In the genomic region with DNA sequence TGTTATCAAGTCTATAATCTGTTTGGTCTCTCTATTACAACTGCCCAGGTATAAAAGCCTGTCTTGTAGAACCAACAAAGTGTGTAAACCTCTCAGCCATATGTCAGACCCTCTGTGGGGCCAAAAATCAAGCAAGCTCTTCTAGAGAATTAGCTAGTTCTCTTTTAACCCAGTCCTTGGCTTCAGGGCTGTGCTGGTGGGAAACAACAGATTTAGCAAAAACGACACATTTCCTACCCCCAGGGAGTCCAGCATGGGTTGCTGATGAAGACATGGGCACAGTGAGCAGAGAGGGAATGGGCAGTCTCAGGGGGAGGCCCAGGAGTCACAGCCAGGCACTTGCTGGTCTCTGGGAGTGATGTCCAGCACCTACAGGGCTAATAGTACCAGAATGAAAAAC, we compare ENCODE assay signal across 22 cellular contexts.
DNase-seq lines count a peak whose midpoint lies in the region; ATAC-seq and TF ChIP-seq lines count a peak whose summit lies in the region.
"Had no signal": no experiment of that assay in that cellular context is flagged by ENCODE, and none has a peak within 500 bp of the region (broad histone marks: within the 10 kb centered on the region; RNA-seq: fewer than 3 reads in every experiment).

No MANE protein-coding gene starts in this region.

- no peak for TF ChIP-seq POLR2A in stomach (IDR thresholded peaks at IDR 0.05)

- WGBS in stomach, 5 donors, result 60 to 81% (median 68%) methylated on average over 1 of the region's 1 CpG

- TF ChIP-seq CTCF in stomach (IDR thresholded peaks at IDR 0.05), result no peak

- no peaks in the 10 kb centered on the region for H3K27me3 ChIP-seq in stomach

- in situ Hi-C loops in G401 (cut with HindIII; ENCODE audit: low sequenced_read_pairs), result no loop called here

- DNase-seq in G401 (ENCODE audit: low spot score), result peak; percentile 97
- peak; percentile 18 for DNase-seq in NCI-H82 treated with DMSO at 0.1 percent for 48 hours (lab: John Stamatoyannopoulos, UW; ENCODE audit: unreplicated experiment)
- DNase-seq in cerebellum (ENCODE audit: low spot score), result peak; percentile 74
- peak; percentile 29 for DNase-seq in midbrain (lab: John Stamatoyannopoulos, UW)
- no peak for DNase-seq in stomach
- DNase-seq in posterior cingulate gyrus, result no peak
- no peak for DNase-seq in activated T-cell treated with anti-CD3 and anti-CD28 coated beads, Interleukin-2, amount 50 U/mL, for 1 hour
- DNase-seq: AML-193; Caco-2; CD4-positive, alpha-beta T cell; DMS153; DMS79; GF-D8; GOT3; H7; HFFc6 had no signal

- no peaks in the 10 kb centered on the region for H3K36me3 ChIP-seq in stomach

- TF ChIP-seq EP300 in stomach (IDR thresholded peaks at IDR 0.05), result no peak

- H3K9me3 ChIP-seq in stomach, result peaks cover 0 to 12% (median 0%) of the 10 kb centered on the region in 4 donors
- H3K9me3 ChIP-seq: A549, Caco-2 had no signal

- no peak for ATAC-seq in HG03521 (IDR thresholded peaks at IDR 0.05; ENCODE audit: unreplicated experiment)
- ATAC-seq: A549, HCT116 had no signal

- H3K27ac ChIP-seq in stomach, result no peak overlapping the region
- H3K27ac ChIP-seq: 22Rv1, A549, C4-2B, HL-60 had no signal

- intact Hi-C loops in stomach (cut with DNase I; ENCODE audit: low total_unique reads) (no loop called here), posterior cingulate gyrus (cut with DNase I) (no loop called here)

- H3K4me1 ChIP-seq in stomach, result peaks cover 0 to 9% (median 0%) of the 10 kb centered on the region in 4 donors
- H3K4me1 ChIP-seq: A549, Caco-2 had no signal

- H3K4me3 ChIP-seq in stomach, result no peak overlapping the region
- H3K4me3 ChIP-seq: A549 had no signal

Comparison
In these comparisons a context has a peak if more than half of its experiments do, and no peak if none do; other contexts are left out.
1. DNase-seq: peak in G401 (single experiment), NCI-H82 treated with DMSO at 0.1 percent for 48 hours (single experiment), cerebellum (single experiment) and midbrain (single experiment); none in stomach (single experiment), posterior cingulate gyrus (0 of 10) and activated T-cell treated with anti-CD3 and anti-CD28 coated beads, Interleukin-2, amount 50 U/mL, for 1 hour (single experiment).